Comparison of ENCODE assay signal across 20 cellular contexts in genomic region chr2:29691386-29691950, GRCh38.
DNase-seq lines count a peak whose midpoint lies in the region; ATAC-seq and TF ChIP-seq lines count a peak whose summit lies in the region.
"Had no signal": no experiment of that assay in that cellular context is flagged by ENCODE, and none has a peak within 500 bp of the region (broad histone marks: within the 10 kb centered on the region; RNA-seq: fewer than 3 reads in every experiment).

No MANE protein-coding gene starts in this region.

- H3K4me3 Mint-ChIP-seq in activated CD4-positive, alpha-beta T cell treated with anti-CD3 and anti-CD28 coated beads, Interleukin-2, amount 10 ng/mL, durations not matched to agents 24 days and 14 days = no peak overlapping the region
- H3K4me3 Mint-ChIP-seq: B cell; CD4-positive, CD25-positive, alpha-beta regulatory T cell; CD8-positive, alpha-beta T cell; HFFc6 had no signal

- peak; percentile 6 for DNase-seq in activated CD4-positive, alpha-beta T cell treated with anti-CD3 and anti-CD28 coated beads, Interleukin-2, amount 10 ng/mL, durations not matched to agents 24 days and 14 days
- no peak for DNase-seq in activated CD4-positive, alpha-beta T cell treated with anti-CD3 and anti-CD28 coated beads for 48 hours
- DNase-seq in epithelial cell of proximal tubule (ENCODE audit: low read depth) (peak; percentile 53), left kidney (ENCODE audit: low read depth, low spot score) (peak; percentile 4), MV-4-11 (lab: John Stamatoyannopoulos, UW) (no peak)
- DNase-seq: Caco-2; CD4-positive, CD25-positive, alpha-beta regulatory T cell; CD8-positive, alpha-beta T cell; DMS 273 treated with DMSO at 0.1 percent for 48 hours; DMS79; EL; GDM1; GOT3; HFFc6 had no signal

- intact Hi-C loops in activated CD4-positive, alpha-beta T cell treated with anti-CD3 and anti-CD28 coated beads, Interleukin-2, amount 10 ng/mL, durations not matched to agents 24 days and 14 days (cut with micrococcal nuclease) = no loop called here

- no peak overlapping the region for H3K4me3 ChIP-seq in epithelial cell of proximal tubule (ENCODE audit: low read depth, low read length)
- H3K4me3 ChIP-seq: BLaER1, GM12878, HAP-1 had no signal

- ATAC-seq in HG02798 (IDR thresholded peaks at IDR 0.05; ENCODE audit: poor library complexity, unreplicated experiment) (no peak), GM18861 (IDR thresholded peaks at IDR 0.05; ENCODE audit: unreplicated experiment) (no peak)
- ATAC-seq: CD8-positive, alpha-beta T cell; GM12878 had no signal

- no peaks in the 10 kb centered on the region for H3K4me1 Mint-ChIP-seq in activated CD4-positive, alpha-beta T cell treated with anti-CD3 and anti-CD28 coated beads, Interleukin-2, amount 10 ng/mL, durations not matched to agents 24 days and 14 days
- H3K4me1 Mint-ChIP-seq: B cell; CD4-positive, CD25-positive, alpha-beta regulatory T cell had no signal

- H3K36me3 Mint-ChIP-seq in activated CD4-positive, alpha-beta T cell treated with anti-CD3 and anti-CD28 coated beads, Interleukin-2, amount 10 ng/mL, durations not matched to agents 24 days and 14 days (ENCODE audit: low read depth) = no peaks in the 10 kb centered on the region
- H3K36me3 Mint-ChIP-seq: CD4-positive, CD25-positive, alpha-beta regulatory T cell; CD8-positive, alpha-beta T cell had no signal

- TF ChIP-seq CTCF in epithelial cell of proximal tubule (conservative IDR thresholded peaks at IDR 0.05; ENCODE audit: low read depth, low read length) = no peak

- H3K9me3 Mint-ChIP-seq in activated CD4-positive, alpha-beta T cell treated with anti-CD3 and anti-CD28 coated beads, Interleukin-2, amount 10 ng/mL, durations not matched to agents 24 days and 14 days = no peaks in the 10 kb centered on the region
- H3K9me3 Mint-ChIP-seq: CD8-positive, alpha-beta T cell; HFFc6 had no signal

- no peaks in the 10 kb centered on the region for H3K27me3 Mint-ChIP-seq in activated CD4-positive, alpha-beta T cell treated with anti-CD3 and anti-CD28 coated beads, Interleukin-2, amount 10 ng/mL, durations not matched to agents 24 days and 14 days
- H3K27me3 Mint-ChIP-seq: CD4-positive, CD25-positive, alpha-beta regulatory T cell had no signal

- H3K27ac Mint-ChIP-seq in activated CD4-positive, alpha-beta T cell treated with anti-CD3 and anti-CD28 coated beads, Interleukin-2, amount 10 ng/mL, durations not matched to agents 24 days and 14 days = no peak overlapping the region
- H3K27ac Mint-ChIP-seq: B cell; CD4-positive, CD25-positive, alpha-beta regulatory T cell; CD8-positive, alpha-beta T cell; HFFc6 had no signal

Comparison
In these comparisons a context has a peak if more than half of its experiments do, and no peak if none do; other contexts are left out.
1. DNase-seq: peak in activated CD4-positive, alpha-beta T cell treated with anti-CD3 and anti-CD28 coated beads, Interleukin-2, amount 10 ng/mL, durations not matched to agents 24 days and 14 days (single experiment), epithelial cell of proximal tubule (single experiment) and left kidney (single experiment); none in activated CD4-positive, alpha-beta T cell treated with anti-CD3 and anti-CD28 coated beads for 48 hours (single experiment) and MV-4-11 (single experiment).